Comparison of ENCODE assay signal across 9 cellular contexts in genomic region chr20:48686238-48687096, GRCh38.
A peak's percentile ranks its signal among the peaks of the same experiment; 100 is the strongest.
DNase-seq lines count a peak whose midpoint lies in the region; ATAC-seq and TF ChIP-seq lines count a peak whose summit lies in the region.
"Had no signal": no experiment of that assay in that cellular context is flagged by ENCODE, and none has a peak within 500 bp of the region (broad histone marks: within the 10 kb centered on the region; RNA-seq: fewer than 3 reads in every experiment).

No MANE protein-coding gene starts in this region.

- peaks cover 7% of the 10 kb centered on the region for H3K4me1 Mint-ChIP-seq in brain

- TF ChIP-seq POLR2A in right lobe of liver (IDR thresholded peaks at IDR 0.05) (no peak), upper lobe of left lung (IDR thresholded peaks at IDR 0.05) (no peak)

- H3K27me3 ChIP-seq in right lobe of liver (no peaks in the 10 kb centered on the region), upper lobe of left lung (no peaks in the 10 kb centered on the region)

- intact Hi-C loops in Right ventricle myocardium superior (cut with DNase I) (no loop called here), cardiac septum (cut with DNase I) (no loop called here), right lobe of liver (cut with DNase I) (no loop called here), posterior vena cava (cut with DNase I) (loop anchor here in 1 of 2 donors (1.0 kb wide), 1 partner anchor 23 kb away; no protein-coding TSS in a partner anchor)

- H3K4me1 ChIP-seq in right lobe of liver, result peaks cover 0 to 35% (median 12%) of the 10 kb centered on the region in 4 donors
- H3K4me1 ChIP-seq in upper lobe of left lung, result peaks cover 66 to 91% (median 79%) of the 10 kb centered on the region in 4 donors

- H3K9me3 ChIP-seq in right lobe of liver (no peaks in the 10 kb centered on the region), upper lobe of left lung (no peaks in the 10 kb centered on the region)

- peaks cover 23% of the 10 kb centered on the region for H3K36me3 Mint-ChIP-seq in brain

- TF ChIP-seq EP300 in upper lobe of left lung (IDR thresholded peaks at IDR 0.05), result no peak

- DNase-seq in Right ventricle myocardium superior, result no peak
- DNase-seq in cardiac septum (ENCODE audit: low spot score), result no peak
- DNase-seq in right lobe of liver, result peak in 1 of 3 donors; percentile 46
- peak in 1 of 2 donors; percentile 78 for DNase-seq in upper lobe of left lung
- no peak for DNase-seq in posterior vena cava (ENCODE audit: low spot score)
- DNase-seq: RPMI8226 had no signal

- no peak overlapping the region for H3K4me3 Mint-ChIP-seq in brain

- H3K4me3 ChIP-seq in right lobe of liver (no peak overlapping the region), upper lobe of left lung (no peak overlapping the region)

- H3K27ac ChIP-seq in right lobe of liver (peak overlapping the region in 1 of 3 donors; percentile 11), upper lobe of left lung (peak overlapping the region in 3 of 4 donors; percentile 17 to 71 (median 46))

- TF ChIP-seq CTCF in brain (conservative IDR thresholded peaks at IDR 0.05), result no peak
- no peak for TF ChIP-seq CTCF in right lobe of liver (IDR thresholded peaks at IDR 0.05)
- no peak for TF ChIP-seq CTCF in upper lobe of left lung (IDR thresholded peaks at IDR 0.05)

- ATAC-seq in Right ventricle myocardium superior (ENCODE audit: poor library complexity) (peak; percentile 16), right lobe of liver (peak; percentile 14 to 65 (median 34)), upper lobe of left lung (ENCODE audit: low FRiP score in 2 of 2) (no peak), HG02973 (IDR thresholded peaks at IDR 0.05; ENCODE audit: unreplicated experiment) (no peak), HG03571 (IDR thresholded peaks at IDR 0.05; ENCODE audit: unreplicated experiment) (no peak)

- H3K36me3 ChIP-seq in right lobe of liver (no peaks in the 10 kb centered on the region), upper lobe of left lung (peaks cover 0 to 49% (median 15%) of the 10 kb centered on the region in 4 donors)

- H3K9me3 Mint-ChIP-seq in brain, result no peaks in the 10 kb centered on the region

- peaks cover 5% of the 10 kb centered on the region for H3K27me3 Mint-ChIP-seq in brain

- WGBS in right lobe of liver (ENCODE audit: insufficient coverage, low coverage, low lambda C conversion rate, missing lambda C conversion rate), result 59% methylated on average over 5 of the region's 19 CpGs
- 58 to 59% methylated on average over 15 to 19 of the region's 19 CpGs for WGBS in upper lobe of left lung, 2 donors

- peak overlapping the region; percentile 51 to 79 (median 75) for H3K27ac Mint-ChIP-seq in brain

Comparison
In these comparisons a context has a peak if more than half of its experiments do, and no peak if none do; other contexts are left out.
1. ATAC-seq: peak in Right ventricle myocardium superior (single experiment) and right lobe of liver (4 of 4); none in upper lobe of left lung (0 of 2), HG02973 (single experiment) and HG03571 (single experiment).